In the genomic region with DNA sequence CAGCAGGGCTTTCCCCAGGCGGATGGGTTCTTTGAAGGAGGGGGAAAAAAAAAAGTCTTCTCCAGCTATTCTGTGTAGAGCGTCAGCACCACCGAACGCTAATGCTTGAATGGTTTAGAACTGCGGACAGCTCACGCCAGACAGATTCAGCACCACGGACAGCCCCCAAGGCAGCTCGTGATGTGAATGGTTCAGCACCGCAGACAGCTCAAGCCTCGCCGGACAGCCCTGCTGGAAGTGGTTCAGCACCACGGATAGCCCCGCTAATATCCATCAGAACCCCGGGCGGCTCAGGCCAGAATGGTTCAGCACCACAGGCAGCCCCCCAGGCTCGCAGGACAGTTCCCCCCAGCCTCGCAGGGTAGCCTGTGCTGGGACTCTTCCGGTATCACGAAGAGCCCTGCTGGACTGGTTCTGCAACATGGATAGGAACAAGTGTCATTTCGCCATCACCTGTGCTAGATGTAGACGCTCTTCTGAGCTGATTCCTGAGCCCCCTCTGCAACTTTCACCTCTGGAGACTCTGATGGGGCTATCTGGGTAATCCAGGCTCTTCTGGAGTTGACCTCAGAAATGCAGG, we compare ENCODE assay signal across 11 cellular contexts. TPM values are rescaled to one million over a fixed set of nuclear protein-coding genes. Genes with fewer than 3 reads are reported as not detected.
DNase-seq lines count a peak whose midpoint lies in the region; ATAC-seq and TF ChIP-seq lines count a peak whose summit lies in the region.
"Had no signal": no experiment of that assay in that cellular context is flagged by ENCODE, and none has a peak within 500 bp of the region (broad histone marks: within the 10 kb centered on the region; RNA-seq: fewer than 3 reads in every experiment).

No MANE protein-coding gene starts in this region.

- no peak for TF ChIP-seq POLR2A in thyroid gland (IDR thresholded peaks at IDR 0.05)

- TF ChIP-seq EP300 in SK-N-SH (IDR thresholded peaks at IDR 0.05; ENCODE audit: borderline replicate concordance in 1 of 2, low read depth in 1 of 2, low read length in 1 of 2), result no peak

- H2AFZ ChIP-seq in SK-N-SH (ENCODE audit: low read depth), result no peak overlapping the region

- H3K27ac ChIP-seq in SK-N-SH (ENCODE audit: low read depth in 2 of 2, low read length in 1 of 2) (no peak overlapping the region), mesendoderm (ENCODE audit: low read depth, low read length) (no peak overlapping the region), thyroid gland (no peak overlapping the region)
- H3K27ac ChIP-seq: 22Rv1, neutrophil, SJSA1 had no signal

- no peak for TF ChIP-seq RAD21 in SK-N-SH (IDR thresholded peaks at IDR 0.05; ENCODE audit: low read length)

- H2BK5ac ChIP-seq in mesendoderm (ENCODE audit: low read length), result no peak overlapping the region

- no peak overlapping the region for H3K18ac ChIP-seq in mesendoderm (ENCODE audit: low read length)

- no peaks in the 10 kb centered on the region for H3F3A ChIP-seq in SK-N-SH (replicated peaks; ENCODE audit: insufficient read depth)

- intact Hi-C loops in thyroid gland (cut with DNase I), result no loop called here

- no peak overlapping the region for H3K56ac ChIP-seq in mesendoderm (ENCODE audit: low read length)

- no peak for TF ChIP-seq CTCF in SK-N-SH (IDR thresholded peaks at IDR 0.05)
- no peak for TF ChIP-seq CTCF in epithelial cell of esophagus (IDR thresholded peaks at IDR 0.05; ENCODE audit: insufficient read depth, low read depth, low read length, missing control alignments)
- no peak for TF ChIP-seq CTCF in thyroid gland (IDR thresholded peaks at IDR 0.05)

- H2AK5ac ChIP-seq in mesendoderm (ENCODE audit: low read length), result no peak overlapping the region

- H3K9me2 ChIP-seq in SK-N-SH, result no peaks in the 10 kb centered on the region

- no peak overlapping the region for H4K8ac ChIP-seq in mesendoderm (ENCODE audit: low read depth, low read length)

- no peaks in the 10 kb centered on the region for H3K79me2 ChIP-seq in SK-N-SH (ENCODE audit: insufficient read depth)
- no peaks in the 10 kb centered on the region for H3K79me2 ChIP-seq in mesendoderm (ENCODE audit: control insufficient read depth, insufficient read depth, low read length)

- H4K5ac ChIP-seq in mesendoderm (ENCODE audit: low read length), result no peak overlapping the region

- POLR2A ChIA-PET in SK-N-SH (lab: Yijun Ruan, JAX), result no interaction called here

- ATAC-seq in GM18502 (IDR thresholded peaks at IDR 0.05; ENCODE audit: poor library complexity, unreplicated experiment), result no peak
- ATAC-seq in GM18907 (IDR thresholded peaks at IDR 0.05; ENCODE audit: unreplicated experiment), result no peak

- WGBS in SK-N-SH (ENCODE audit: low lambda C conversion rate), result 64% methylated on average over 16 of the region's 21 CpGs
- no CpG with 5 or more reads among the region's 21 CpGs for WGBS in mesendoderm (ENCODE audit: extremely low coverage, insufficient coverage, low lambda C conversion rate)
- WGBS in thyroid gland, 2 donors, result 8 to 13% methylated on average over 10 to 20 of the region's 21 CpGs

- H3K9me3 ChIP-seq in SK-N-SH (no peaks in the 10 kb centered on the region), thyroid gland (no peaks in the 10 kb centered on the region)

- CTCF ChIA-PET in SK-N-SH (lab: Yijun Ruan, JAX), result no interaction called here

- H3K27me3 ChIP-seq in SK-N-SH (ENCODE audit: insufficient read depth), result no peaks in the 10 kb centered on the region
- no peaks in the 10 kb centered on the region for H3K27me3 ChIP-seq in mesendoderm (ENCODE audit: insufficient read depth, low read length, poor library complexity)
- H3K27me3 ChIP-seq in thyroid gland, result peaks cover 8% of the 10 kb centered on the region
- H3K27me3 ChIP-seq: SJSA1 had no signal

- DNase-seq in NCI-H82 (lab: John Stamatoyannopoulos, UW) (peak; percentile 16), NCI-H82 treated with DMSO at 0.1 percent for 48 hours (lab: John Stamatoyannopoulos, UW; ENCODE audit: unreplicated experiment) (no peak), SK-N-SH (no peak), epithelial cell of esophagus (ENCODE audit: low read depth) (peak; percentile 84), mesendoderm (peak; percentile 93), thyroid gland (peak; percentile 84 to 90)

- no peak overlapping the region for H3K4ac ChIP-seq in mesendoderm (ENCODE audit: low read depth, low read length)

- H3K23ac ChIP-seq in mesendoderm (ENCODE audit: low read length), result no peak overlapping the region

- no peak overlapping the region for H2BK15ac ChIP-seq in mesendoderm (replicated peaks; ENCODE audit: low read depth)

- H3K4me2 ChIP-seq in SK-N-SH (no peak overlapping the region), mesendoderm (ENCODE audit: low read length) (no peak overlapping the region)

- no peak overlapping the region for H3K4me3 ChIP-seq in SK-N-SH (ENCODE audit: low read depth in 2 of 2, low read length in 1 of 2)
- H3K4me3 ChIP-seq in epithelial cell of esophagus (ENCODE audit: low read length), result no peak overlapping the region
- H3K4me3 ChIP-seq in mesendoderm (ENCODE audit: low read length), result no peak overlapping the region
- no peak overlapping the region for H3K4me3 ChIP-seq in thyroid gland (replicated peaks in 1 of 3)
- H3K4me3 ChIP-seq: SJSA1 had no signal

- H3K9ac ChIP-seq in SK-N-SH, result no peak overlapping the region
- H3K9ac ChIP-seq in mesendoderm (ENCODE audit: low read length), result no peak overlapping the region

- no peak overlapping the region for H2BK120ac ChIP-seq in mesendoderm (ENCODE audit: low read depth, low read length)

- H3K4me1 ChIP-seq in SK-N-SH (ENCODE audit: control insufficient read depth in 1 of 2, insufficient read depth in 2 of 2, low read depth in 1 of 2, low read length in 1 of 2) (no peaks in the 10 kb centered on the region), mesendoderm (ENCODE audit: control insufficient read depth, low read depth, low read length) (no peaks in the 10 kb centered on the region), thyroid gland (no peaks in the 10 kb centered on the region)
- H3K4me1 ChIP-seq: SJSA1 had no signal

- no peaks in the 10 kb centered on the region for H3K36me3 ChIP-seq in SK-N-SH (replicated peaks in 1 of 2; ENCODE audit: control insufficient read depth in 1 of 2, insufficient read depth in 2 of 2, low read length in 1 of 2)
- no peaks in the 10 kb centered on the region for H3K36me3 ChIP-seq in mesendoderm (ENCODE audit: control insufficient read depth, insufficient read depth, low read length)
- no peaks in the 10 kb centered on the region for H3K36me3 ChIP-seq in thyroid gland
- H3K36me3 ChIP-seq: neutrophil, SJSA1 had no signal

- no peaks in the 10 kb centered on the region for H4K20me1 ChIP-seq in SK-N-SH (ENCODE audit: insufficient read depth)

- no peaks in the 10 kb centered on the region for H3K79me1 ChIP-seq in mesendoderm (ENCODE audit: low read length)

TF ChIP-seq in SK-N-SH, 30 proteins besides CTCF, POLR2A, EP300 and RAD21:
- TF ChIP-seq ELF1 (IDR thresholded peaks at IDR 0.05) (no peak), NRF1 (IDR thresholded peaks at IDR 0.05; ENCODE audit: low read depth, low read length) (no peak)
- TF ChIP-seq, protein P1, sequence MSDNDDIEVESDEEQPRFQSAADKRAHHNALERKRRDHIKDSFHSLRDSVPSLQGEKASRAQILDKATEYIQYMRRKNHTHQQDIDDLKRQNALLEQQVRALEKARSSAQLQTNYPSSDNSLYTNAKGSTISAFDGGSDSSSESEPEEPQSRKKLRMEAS (IDR thresholded peaks at IDR 0.05; ENCODE audit: low read depth), result no peak
- TF ChIP-seq, protein P2, sequence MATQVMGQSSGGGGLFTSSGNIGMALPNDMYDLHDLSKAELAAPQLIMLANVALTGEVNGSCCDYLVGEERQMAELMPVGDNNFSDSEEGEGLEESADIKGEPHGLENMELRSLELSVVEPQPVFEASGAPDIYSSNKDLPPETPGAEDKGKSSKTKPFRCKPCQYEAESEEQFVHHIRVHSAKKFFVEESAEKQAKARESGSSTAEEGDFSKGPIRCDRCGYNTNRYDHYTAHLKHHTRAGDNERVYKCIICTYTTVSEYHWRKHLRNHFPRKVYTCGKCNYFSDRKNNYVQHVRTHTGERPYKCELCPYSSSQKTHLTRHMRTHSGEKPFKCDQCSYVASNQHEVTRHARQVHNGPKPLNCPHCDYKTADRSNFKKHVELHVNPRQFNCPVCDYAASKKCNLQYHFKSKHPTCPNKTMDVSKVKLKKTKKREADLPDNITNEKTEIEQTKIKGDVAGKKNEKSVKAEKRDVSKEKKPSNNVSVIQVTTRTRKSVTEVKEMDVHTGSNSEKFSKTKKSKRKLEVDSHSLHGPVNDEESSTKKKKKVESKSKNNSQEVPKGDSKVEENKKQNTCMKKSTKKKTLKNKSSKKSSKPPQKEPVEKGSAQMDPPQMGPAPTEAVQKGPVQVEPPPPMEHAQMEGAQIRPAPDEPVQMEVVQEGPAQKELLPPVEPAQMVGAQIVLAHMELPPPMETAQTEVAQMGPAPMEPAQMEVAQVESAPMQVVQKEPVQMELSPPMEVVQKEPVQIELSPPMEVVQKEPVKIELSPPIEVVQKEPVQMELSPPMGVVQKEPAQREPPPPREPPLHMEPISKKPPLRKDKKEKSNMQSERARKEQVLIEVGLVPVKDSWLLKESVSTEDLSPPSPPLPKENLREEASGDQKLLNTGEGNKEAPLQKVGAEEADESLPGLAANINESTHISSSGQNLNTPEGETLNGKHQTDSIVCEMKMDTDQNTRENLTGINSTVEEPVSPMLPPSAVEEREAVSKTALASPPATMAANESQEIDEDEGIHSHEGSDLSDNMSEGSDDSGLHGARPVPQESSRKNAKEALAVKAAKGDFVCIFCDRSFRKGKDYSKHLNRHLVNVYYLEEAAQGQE (IDR thresholded peaks at IDR 0.05; ENCODE audit: low read depth, low read length), result peak; percentile 94

RNA-seq across cellular contexts. Expression of a gene that starts 4.9 kb away (rescaled TPM):
- 0.05 and 0.06 TPM in 2 replicates for polyA plus RNA-seq in SK-N-SH (2012; rRNA removed)
- 0.16 and 0.19 TPM in 2 replicates for polyA plus RNA-seq in SK-N-SH (2012; cell fraction: cytosol; rRNA removed)
- polyA plus RNA-seq in SK-N-SH (2012; cell fraction: nucleus; rRNA removed), result 0.37 and 0.49 TPM in 2 replicates
- polyA plus RNA-seq in mesendoderm (2013, experiment 1 of 2), result 0.06 TPM
- not detected for polyA plus RNA-seq in mesendoderm (2013, experiment 2 of 2)
- not detected for total RNA-seq in thyroid gland

RNA-seq across cellular contexts. Expression of a gene that starts 33.5 kb away (rescaled TPM):
- 0.03 TPM in 1 of 2 replicates, not detected in the other for polyA plus RNA-seq in SK-N-SH (2012; rRNA removed)
- 0.03 and 0.04 TPM in 2 replicates for polyA plus RNA-seq in SK-N-SH (2012; cell fraction: cytosol; rRNA removed)
- 0.15 TPM in 1 of 2 replicates, not detected in the other for polyA plus RNA-seq in SK-N-SH (2012; cell fraction: nucleus; rRNA removed)
- 1.6 TPM for polyA plus RNA-seq in mesendoderm (2013, experiment 1 of 2)
- 1.1 TPM for polyA plus RNA-seq in mesendoderm (2013, experiment 2 of 2)
- 10 to 100 TPM in 1 of 4 donors, 1 to 10 TPM in 3; 6.8 to 12.3 (median 8.7) TPM for total RNA-seq in thyroid gland
- total RNA-seq: SJSA1 had no signal

RNA-seq across cellular contexts. Expression of a gene that starts 43.0 kb away (rescaled TPM):
- 6.3 and 7.1 TPM in 2 replicates for polyA plus RNA-seq in SK-N-SH (2012; rRNA removed)
- polyA plus RNA-seq in SK-N-SH (2012; cell fraction: cytosol; rRNA removed), result 4.5 and 6.1 TPM in 2 replicates
- polyA plus RNA-seq in SK-N-SH (2012; cell fraction: nucleus; rRNA removed), result 4.9 and 5.0 TPM in 2 replicates
- polyA plus RNA-seq in mesendoderm (2013, experiment 1 of 2), result 6.2 TPM
- polyA plus RNA-seq in mesendoderm (2013, experiment 2 of 2), result 6.3 TPM
- 10 to 100 TPM in 1 of 4 donors, 1 to 10 TPM in 3; 8.2 to 15.6 (median 8.7) TPM for total RNA-seq in thyroid gland

Comparison
In these comparisons a context has a peak if more than half of its experiments do, and no peak if none do; other contexts are left out.
1. DNase-seq: peak in NCI-H82 (single experiment), epithelial cell of esophagus (single experiment), mesendoderm (single experiment) and thyroid gland (2 of 2); none in NCI-H82 treated with DMSO at 0.1 percent for 48 hours (single experiment) and SK-N-SH (single experiment).